Comparison of ENCODE assay signal across 26 cellular contexts in genomic region chr2:47187124-47187523, GRCh38. TPM values are rescaled to one million over a fixed set of nuclear protein-coding genes. Genes with fewer than 3 reads are reported as not detected.
"Had no signal": no experiment of that assay in that cellular context is flagged by ENCODE, and none has a peak within 500 bp of the region (broad histone marks: within the 10 kb centered on the region; RNA-seq: fewer than 3 reads in every experiment).

No MANE protein-coding gene starts in this region.

- ATAC-seq: activated CD4-positive, CD25-positive, alpha-beta regulatory T cell treated with anti-CD3 and anti-CD28 coated beads, Interleukin-2, amount 50 U/mL, for 24 hours; activated naive CD8-positive, alpha-beta T cell treated with anti-CD3 and anti-CD28 coated beads, Interleukin-2, amount 50 U/mL, for 24 hours; gastrocnemius medialis; heart left ventricle; upper lobe of right lung had no signal

- H3K36me3 ChIP-seq: brain microvascular endothelial cell, gastrocnemius medialis, heart left ventricle, left ventricle myocardium inferior, neutrophil, upper lobe of right lung had no signal

- H3K27ac ChIP-seq: brain microvascular endothelial cell, gastrocnemius medialis, heart left ventricle, left ventricle myocardium inferior, neutrophil, upper lobe of right lung had no signal

- H3K9me3 ChIP-seq: gastrocnemius medialis, heart left ventricle, left ventricle myocardium inferior, neutrophil, upper lobe of right lung had no signal

- H3K4me1 Mint-ChIP-seq: activated naive CD4-positive, alpha-beta T cell treated with anti-CD3 and anti-CD28 coated beads, Interleukin-2, amount 10 ng/mL, durations not matched to agents 7 days and 5 days; activated naive CD8-positive, alpha-beta T cell treated with anti-CD3 and anti-CD28 coated beads, Interleukin-2, amount 50 U/mL, for 24 hours; naive B cell had no signal

- H3K27ac Mint-ChIP-seq: activated naive CD4-positive, alpha-beta T cell treated with anti-CD3 and anti-CD28 coated beads, Interleukin-2, amount 10 ng/mL, durations not matched to agents 7 days and 5 days; activated naive CD8-positive, alpha-beta T cell treated with anti-CD3 and anti-CD28 coated beads, Interleukin-2, amount 50 U/mL, for 24 hours; naive B cell had no signal

- H3K36me3 Mint-ChIP-seq: activated naive CD4-positive, alpha-beta T cell treated with anti-CD3 and anti-CD28 coated beads, Interleukin-2, amount 10 ng/mL, durations not matched to agents 7 days and 5 days; naive B cell had no signal

- H3K27me3 ChIP-seq: brain microvascular endothelial cell, gastrocnemius medialis, heart left ventricle, upper lobe of right lung had no signal

- DNase-seq: activated CD4-positive, alpha-beta T cell treated with anti-CD3 and anti-CD28 coated beads, Interleukin-2, amount 50 U/mL, for 1 hour; activated CD8-positive, alpha-beta memory T cell treated with anti-CD3 and anti-CD28 coated beads, Interleukin-2, amount 50 U/mL, for 4 hours; activated effector memory CD4-positive, alpha-beta T cell treated with Interleukin-2 at 50 U/mL for 16 hours; activated naive CD4-positive, alpha-beta T cell treated with anti-CD3 and anti-CD28 coated beads, Interleukin-2, amount 10 ng/mL, durations not matched to agents 7 days and 5 days; activated naive CD8-positive, alpha-beta T cell treated with anti-CD3 and anti-CD28 coated beads, Interleukin-2, amount 50 U/mL, for 24 hours; activated T-cell treated with anti-CD3 and anti-CD28 coated beads, Interleukin-2, amount 50 U/mL, for 48 hours; anterior cingulate cortex; brain microvascular endothelial cell; central memory CD4-positive, alpha-beta T cell; cortex of kidney; gastrocnemius medialis; heart left ventricle; kidney glomerular epithelial cell; left ventricle myocardium inferior; mammary epithelial cell; naive B cell; posterior cingulate gyrus; stimulated activated CD4-positive, alpha-beta T cell treated with anti-CD3 and anti-CD28 coated beads, Interleukin-12 subunit alpha, Interleukin-12 subunit beta, amount 100 ng/mL, for 4 hours; stimulated activated CD4-positive, alpha-beta T cell treated with anti-CD3 and anti-CD28 coated beads, Interleukin-1b, Interleukin-23, amount 100 ng/mL, for 48 hours; stimulated activated CD8-positive, alpha-beta memory T cell treated with anti-CD3 and anti-CD28 coated beads, Interleukin-4, amount 100 ng/mL, for 48 hours; stimulated activated naive CD4-positive, alpha-beta T cell; T-helper 9 cell; upper lobe of right lung had no signal

- H3K9me3 Mint-ChIP-seq: activated naive CD4-positive, alpha-beta T cell treated with anti-CD3 and anti-CD28 coated beads, Interleukin-2, amount 10 ng/mL, durations not matched to agents 7 days and 5 days; activated naive CD8-positive, alpha-beta T cell treated with anti-CD3 and anti-CD28 coated beads, Interleukin-2, amount 50 U/mL, for 24 hours; naive B cell had no signal

- H3K4me3 Mint-ChIP-seq: activated naive CD4-positive, alpha-beta T cell treated with anti-CD3 and anti-CD28 coated beads, Interleukin-2, amount 10 ng/mL, durations not matched to agents 7 days and 5 days; activated naive CD8-positive, alpha-beta T cell treated with anti-CD3 and anti-CD28 coated beads, Interleukin-2, amount 50 U/mL, for 24 hours; naive B cell had no signal

- H3K4me1 ChIP-seq: left ventricle myocardium inferior had no signal

- H3K4me3 ChIP-seq: gastrocnemius medialis, heart left ventricle, left ventricle myocardium inferior, upper lobe of right lung had no signal

RNA-seq across cellular contexts. Expression of gene STPG4, which starts 32.0 kb away (rescaled TPM):
- total RNA-seq: left ventricle myocardium inferior, upper lobe of right lung had no signal
- polyA plus RNA-seq: esophagus, heart left ventricle, mammary epithelial cell had no signal
